ENCODE assay signal across 22 cellular contexts in genomic region chr10:77010430-77010829, GRCh38.
DNase-seq lines count a peak whose midpoint lies in the region; ATAC-seq and TF ChIP-seq lines count a peak whose summit lies in the region.
"Had no signal": no experiment of that assay in that cellular context is flagged by ENCODE, and none has a peak within 500 bp of the region (broad histone marks: within the 10 kb centered on the region; RNA-seq: fewer than 3 reads in every experiment).

No MANE protein-coding gene starts in this region.

- H3K4me1 ChIP-seq in thoracic aorta (ENCODE audit: control insufficient read depth in 1 of 2, low read depth in 2 of 2) = peaks cover 25 to 51% of the 10 kb centered on the region in 2 donors
- H3K4me1 ChIP-seq: BE2C had no signal

- H3K27ac ChIP-seq in coronary artery (peak overlapping the region; percentile 84 to 87), thoracic aorta (peak overlapping the region; percentile 93 to 96)
- H3K27ac ChIP-seq: HL-60 had no signal

- H3K27ac Mint-ChIP-seq in activated B cell treated with CpG ODN at 0.5 μM for 24 hours = no peak overlapping the region
- no peak overlapping the region for H3K27ac Mint-ChIP-seq in activated T-helper 17 cell treated with anti-CD3 and anti-CD28 coated beads, Interleukin-2, amount 50 U/mL, for 72 hours
- H3K27ac Mint-ChIP-seq: CD14-positive monocyte, HFFc6 had no signal

- no peaks in the 10 kb centered on the region for H3K36me3 ChIP-seq in thoracic aorta
- H3K36me3 ChIP-seq: BE2C had no signal

- peak overlapping the region; percentile 6 for H3K4me3 Mint-ChIP-seq in activated B cell treated with CpG ODN at 0.5 μM for 24 hours
- H3K4me3 Mint-ChIP-seq in activated T-helper 17 cell treated with anti-CD3 and anti-CD28 coated beads, Interleukin-2, amount 50 U/mL, for 72 hours = no peak overlapping the region
- H3K4me3 Mint-ChIP-seq: CD14-positive monocyte; CD4-positive, alpha-beta memory T cell; HFFc6 had no signal

- no peaks in the 10 kb centered on the region for H3K9me3 ChIP-seq in thoracic aorta
- H3K9me3 ChIP-seq: BE2C had no signal

- intact Hi-C loops in activated B cell treated with CpG ODN at 0.5 μM for 24 hours (cut with micrococcal nuclease) = no loop called here

- H3K4me1 Mint-ChIP-seq in activated B cell treated with CpG ODN at 0.5 μM for 24 hours = peaks cover 32% of the 10 kb centered on the region
- no peaks in the 10 kb centered on the region for H3K4me1 Mint-ChIP-seq in activated T-helper 17 cell treated with anti-CD3 and anti-CD28 coated beads, Interleukin-2, amount 50 U/mL, for 72 hours
- H3K4me1 Mint-ChIP-seq: CD4-positive, alpha-beta memory T cell had no signal

- CTCF ChIA-PET in activated B cell treated with CpG ODN at 0.5 μM for 24 hours (lab: Charles Lee) = no interaction called here

- no peaks in the 10 kb centered on the region for H3K27me3 ChIP-seq in thoracic aorta (replicated peaks; ENCODE audit: insufficient read depth)
- H3K27me3 ChIP-seq: BE2C had no signal

- H3K27me3 Mint-ChIP-seq in activated B cell treated with CpG ODN at 0.5 μM for 24 hours = no peaks in the 10 kb centered on the region
- H3K27me3 Mint-ChIP-seq in activated T-helper 17 cell treated with anti-CD3 and anti-CD28 coated beads, Interleukin-2, amount 50 U/mL, for 72 hours = peaks cover 6% of the 10 kb centered on the region

- H3K9me3 Mint-ChIP-seq in activated B cell treated with CpG ODN at 0.5 μM for 24 hours = no peaks in the 10 kb centered on the region
- no peaks in the 10 kb centered on the region for H3K9me3 Mint-ChIP-seq in activated T-helper 17 cell treated with anti-CD3 and anti-CD28 coated beads, Interleukin-2, amount 50 U/mL, for 72 hours
- H3K9me3 Mint-ChIP-seq: HFFc6 had no signal

- H3K36me3 Mint-ChIP-seq in activated B cell treated with CpG ODN at 0.5 μM for 24 hours (ENCODE audit: low read depth) = no peaks in the 10 kb centered on the region
- no peaks in the 10 kb centered on the region for H3K36me3 Mint-ChIP-seq in activated T-helper 17 cell treated with anti-CD3 and anti-CD28 coated beads, Interleukin-2, amount 50 U/mL, for 72 hours (ENCODE audit: low read depth)
- H3K36me3 Mint-ChIP-seq: CD14-positive monocyte; CD4-positive, alpha-beta memory T cell had no signal

- no peak for TF ChIP-seq CTCF in GM12865 (IDR thresholded peaks at IDR 0.05; ENCODE audit: insufficient read depth, low read depth, low read length, missing control alignments)
- no peak for TF ChIP-seq CTCF in activated B cell treated with CpG ODN at 0.5 μM for 24 hours (IDR thresholded peaks at IDR 0.05)
- TF ChIP-seq CTCF in coronary artery (IDR thresholded peaks at IDR 0.05) = no peak
- TF ChIP-seq CTCF in thoracic aorta (IDR thresholded peaks at IDR 0.05) = no peak

- peak; percentile 29 for DNase-seq in GM12865 (ENCODE audit: low read depth)
- no peak for DNase-seq in activated B cell treated with CpG ODN at 0.5 μM for 24 hours
- DNase-seq in coronary artery (ENCODE audit: low spot score) = no peak
- DNase-seq in thoracic aorta (ENCODE audit: low spot score) = no peak
- no peak for DNase-seq in A172 (ENCODE audit: low spot score)
- no peak for DNase-seq in midbrain (lab: John Stamatoyannopoulos, UW)
- DNase-seq in SW480 (ENCODE audit: low spot score) = no peak
- DNase-seq: ACHN; BE2C; CD4-positive, alpha-beta memory T cell; DMS153; DMS79; GDM1; GOT3; H7; HFFc6; IMR-90 had no signal

- H3K4me3 ChIP-seq in GM12865 (ENCODE audit: low read depth, low read length) = no peak overlapping the region
- H3K4me3 ChIP-seq in coronary artery = no peak overlapping the region
- H3K4me3 ChIP-seq in thoracic aorta = no peak overlapping the region
- H3K4me3 ChIP-seq: K562 had no signal

- POLR2A ChIA-PET in activated B cell treated with CpG ODN at 0.5 μM for 24 hours (lab: Charles Lee) = no interaction called here

- ATAC-seq in activated B cell treated with CpG ODN at 0.5 μM for 24 hours (ENCODE audit: low read depth) (no peak), thoracic aorta (ENCODE audit: insufficient number of reproducible peaks, low FRiP score, low read depth) (no peak)
- ATAC-seq in activated T-helper 17 cell treated with anti-CD3 and anti-CD28 coated beads, Interleukin-2, amount 50 U/mL, for 72 hours (replicated peaks) = no peak
- ATAC-seq: HCT116, K562 had no signal
